ENCODE assay signal across 21 cellular contexts in genomic region chr6:12288211-12288618, GRCh38. TPM values are rescaled to one million over a fixed set of nuclear protein-coding genes. Genes with fewer than 3 reads are reported as not detected.
A peak's percentile ranks its signal among the peaks of the same experiment; 100 is the strongest.
DNase-seq lines count a peak whose midpoint lies in the region; ATAC-seq, FAIRE-seq and TF ChIP-seq lines count a peak whose summit lies in the region.
"Had no signal": no experiment of that assay in that cellular context is flagged by ENCODE, and none has a peak within 500 bp of the region (broad histone marks: within the 10 kb centered on the region; RNA-seq: fewer than 3 reads in every experiment).

No MANE protein-coding gene starts in this region.

- CTCF ChIA-PET in A549 (lab: Yijun Ruan, JAX) (interaction anchor here (0.8 to 3.7 kb wide), 16 partner anchors 10 to 703 kb away, joined by 3 to 25 read pairs (median 6); no protein-coding TSS in a partner anchor), HEK293 (lab: Yijun Ruan, JAX) (interaction anchor here (0.7 to 2.2 kb wide), 7 partner anchors 8 to 322 kb away, joined by 3 to 13 read pairs (median 5); no protein-coding TSS in a partner anchor)
- CTCF ChIA-PET in CD8-positive, alpha-beta memory T cell (lab: Charles Lee) = interaction anchor here (1.0 to 1.7 kb wide), 2 partner anchors 17 to 655 kb away, joined by 3 read pairs; no protein-coding TSS in a partner anchor

- no peak overlapping the region for H2AK5ac ChIP-seq in mesendoderm (ENCODE audit: low read length)

- peak overlapping the region; percentile 92 for H3K4me2 ChIP-seq in A549
- no peak overlapping the region for H3K4me2 ChIP-seq in mesendoderm (ENCODE audit: low read length)

- no peak for TF ChIP-seq RAD21 in A549 (conservative IDR thresholded peaks at IDR 0.05 in 1 of 2, IDR thresholded peaks at IDR 0.05 in 1 of 2)

- H3K4me3 Mint-ChIP-seq in CD8-positive, alpha-beta memory T cell = no peak overlapping the region
- H3K4me3 Mint-ChIP-seq: activated CD8-positive, alpha-beta T cell treated with anti-CD3 and anti-CD28 coated beads, Interleukin-2, amount 10 ng/mL, durations not matched to agents 7 days and 5 days; activated naive CD8-positive, alpha-beta T cell treated with anti-CD3 and anti-CD28 coated beads for 36 hours; mesothelial cell of epicardium; stimulated activated memory B cell treated with anti-CD40 and anti-IgM and Interleukin-4, amounts not matched to agents 10 μg/mL and 1 μg/mL and 100 μg/mL, for 72 hours; WTC11 had no signal

- H3K27me3 Mint-ChIP-seq in CD8-positive, alpha-beta memory T cell = peaks cover 32 to 57% of the 10 kb centered on the region in 2 donors

- no peak overlapping the region for H3K9ac ChIP-seq in mesendoderm (ENCODE audit: low read length)
- H3K9ac ChIP-seq: KMS-11 had no signal

- no peak overlapping the region for H4K8ac ChIP-seq in mesendoderm (ENCODE audit: low read depth, low read length)

- H4K5ac ChIP-seq in mesendoderm (ENCODE audit: low read length) = no peak overlapping the region

- no peak overlapping the region for H3K27ac Mint-ChIP-seq in CD8-positive, alpha-beta memory T cell
- H3K27ac Mint-ChIP-seq: activated CD8-positive, alpha-beta T cell treated with anti-CD3 and anti-CD28 coated beads, Interleukin-2, amount 10 ng/mL, durations not matched to agents 7 days and 5 days; activated naive CD8-positive, alpha-beta T cell treated with anti-CD3 and anti-CD28 coated beads for 36 hours; mesothelial cell of epicardium; stimulated activated memory B cell treated with anti-CD40 and anti-IgM and Interleukin-4, amounts not matched to agents 10 μg/mL and 1 μg/mL and 100 μg/mL, for 72 hours; WTC11 had no signal

- H3K79me1 ChIP-seq in mesendoderm (ENCODE audit: low read length) = no peaks in the 10 kb centered on the region

- peak in 1 of 2 experiments; percentile 75 for DNase-seq in A549 (ENCODE audit: low read depth in 1 of 2, low spot score in 1 of 2)
- DNase-seq in breast epithelium (ENCODE audit: low spot score in 2 of 2) = peak in 1 of 2 donors; percentile 66
- no peak for DNase-seq in mesendoderm
- DNase-seq in CD8-positive, alpha-beta memory T cell = no peak
- DNase-seq in uterus = no peak
- DNase-seq: activated CD8-positive, alpha-beta T cell treated with anti-CD3 and anti-CD28 coated beads, Interleukin-2, amount 10 ng/mL, durations not matched to agents 7 days and 5 days; activated naive CD8-positive, alpha-beta T cell treated with anti-CD3 and anti-CD28 coated beads for 36 hours; activated T-cell treated with anti-CD3 and anti-CD28 coated beads, Interleukin-2, amount 50 U/mL, for 48 hours; brain microvascular endothelial cell; NK-92 treated with Interleukin-12 subunit alpha and Interleukin-12 subunit beta, amount 100 ng/mL, for 24 hours; SHP77; T-helper 2 cell had no signal

- peaks cover 13 to 19% (median 19%) of the 10 kb centered on the region in 3 donors for H3K4me1 Mint-ChIP-seq in CD8-positive, alpha-beta memory T cell

- H2BK5ac ChIP-seq in mesendoderm (ENCODE audit: low read length) = no peak overlapping the region

- no peaks in the 10 kb centered on the region for H3K27me3 ChIP-seq in breast epithelium
- H3K27me3 ChIP-seq in mesendoderm (ENCODE audit: insufficient read depth, low read length, poor library complexity) = no peaks in the 10 kb centered on the region
- H3K27me3 ChIP-seq in CD8-positive, alpha-beta memory T cell (ENCODE audit: insufficient read depth, low read length, poor library complexity, severe bottlenecking) = peaks cover 14% of the 10 kb centered on the region
- H3K27me3 ChIP-seq in uterus = no peaks in the 10 kb centered on the region
- H3K27me3 ChIP-seq: brain microvascular endothelial cell had no signal

- H3K27ac ChIP-seq in A549 (peak overlapping the region; percentile 89 to 95), HEK293 (ENCODE audit: extremely low read depth, low read depth, low read length) (no peak overlapping the region), breast epithelium (peak overlapping the region; percentile 88 to 91), mesendoderm (ENCODE audit: low read depth, low read length) (no peak overlapping the region), uterus (no peak overlapping the region)
- H3K27ac ChIP-seq in CD8-positive, alpha-beta memory T cell (ENCODE audit: low read depth, low read length) = no peak overlapping the region
- H3K27ac ChIP-seq: brain microvascular endothelial cell, KMS-11 had no signal

- H3K79me2 ChIP-seq in mesendoderm (ENCODE audit: control insufficient read depth, insufficient read depth, low read length) = no peaks in the 10 kb centered on the region

- no peak overlapping the region for H3K23ac ChIP-seq in mesendoderm (ENCODE audit: low read length)

- no peak for FAIRE-seq in A549 (lab: Jason Lieb, UNC)
- FAIRE-seq: H1, islet of Langerhans had no signal

- peaks cover 32% of the 10 kb centered on the region for H3K4me1 ChIP-seq in A549
- H3K4me1 ChIP-seq in HEK293 (ENCODE audit: control insufficient read depth, insufficient read depth, low read length) = peaks cover 9% of the 10 kb centered on the region
- H3K4me1 ChIP-seq in breast epithelium = no peaks in the 10 kb centered on the region
- peaks cover 5% of the 10 kb centered on the region for H3K4me1 ChIP-seq in mesendoderm (ENCODE audit: control insufficient read depth, low read depth, low read length)
- H3K4me1 ChIP-seq in CD8-positive, alpha-beta memory T cell (ENCODE audit: insufficient read depth, low read length) = no peaks in the 10 kb centered on the region
- no peaks in the 10 kb centered on the region for H3K4me1 ChIP-seq in uterus

- H3K9me3 ChIP-seq in A549 = no peaks in the 10 kb centered on the region
- H3K9me3 ChIP-seq in HEK293 (ENCODE audit: control insufficient read depth, insufficient read depth, low read depth, low read length) = no peaks in the 10 kb centered on the region
- H3K9me3 ChIP-seq in breast epithelium = no peaks in the 10 kb centered on the region
- H3K9me3 ChIP-seq in CD8-positive, alpha-beta memory T cell (ENCODE audit: low read length) = no peaks in the 10 kb centered on the region
- H3K9me3 ChIP-seq in uterus = no peaks in the 10 kb centered on the region

- H3K4me3 ChIP-seq in A549 = peak overlapping the region; percentile 81
- no peak overlapping the region for H3K4me3 ChIP-seq in HEK293 (ENCODE audit: low read depth, low read length)
- H3K4me3 ChIP-seq in breast epithelium = peak overlapping the region in 2 of 3 donors; percentile 51 to 61
- H3K4me3 ChIP-seq in mesendoderm (ENCODE audit: low read length) = no peak overlapping the region
- H3K4me3 ChIP-seq in CD8-positive, alpha-beta memory T cell (ENCODE audit: low read length) = no peak overlapping the region
- no peak overlapping the region for H3K4me3 ChIP-seq in uterus

- no peak overlapping the region for H3K4ac ChIP-seq in mesendoderm (ENCODE audit: low read depth, low read length)

- H3K9me3 Mint-ChIP-seq in CD8-positive, alpha-beta memory T cell = no peaks in the 10 kb centered on the region
- H3K9me3 Mint-ChIP-seq: activated naive CD8-positive, alpha-beta T cell treated with anti-CD3 and anti-CD28 coated beads for 36 hours; mesothelial cell of epicardium; stimulated activated memory B cell treated with anti-CD40 and anti-IgM and Interleukin-4, amounts not matched to agents 10 μg/mL and 1 μg/mL and 100 μg/mL, for 72 hours; WTC11 had no signal

- TF ChIP-seq CTCF in A549 (IDR thresholded peaks at IDR 0.05) (no peak), HEK293 (tag by site-specific recombination; IDR thresholded peaks at IDR 0.05) (no peak), breast epithelium (IDR thresholded peaks at IDR 0.05) (no peak), uterus (IDR thresholded peaks at IDR 0.05) (no peak)

- peak; percentile 32 to 44 for ATAC-seq in A549
- ATAC-seq in GM19023 (IDR thresholded peaks at IDR 0.05; ENCODE audit: unreplicated experiment) = no peak
- no peak for ATAC-seq in GM21717 (IDR thresholded peaks at IDR 0.05; ENCODE audit: unreplicated experiment)
- ATAC-seq: activated CD8-positive, alpha-beta T cell treated with anti-CD3 and anti-CD28 coated beads, Interleukin-2, amount 10 ng/mL, durations not matched to agents 7 days and 5 days; stimulated activated memory B cell treated with anti-CD40 and anti-IgM and Interleukin-4, amounts not matched to agents 10 μg/mL and 1 μg/mL and 100 μg/mL, for 72 hours; WTC11 had no signal

- H2BK120ac ChIP-seq in mesendoderm (ENCODE audit: low read depth, low read length) = no peak overlapping the region

- no peak overlapping the region for H2BK15ac ChIP-seq in mesendoderm (replicated peaks; ENCODE audit: low read depth)

- TF ChIP-seq EP300 in A549 (IDR thresholded peaks at IDR 0.05) = no peak

- TF ChIP-seq POLR2A in A549 (IDR thresholded peaks at IDR 0.05; ENCODE audit: low read length) = no peak
- no peak for TF ChIP-seq POLR2A in breast epithelium (IDR thresholded peaks at IDR 0.05)
- TF ChIP-seq POLR2A in uterus (IDR thresholded peaks at IDR 0.05) = no peak

- no peaks in the 10 kb centered on the region for H3K36me3 ChIP-seq in HEK293 (ENCODE audit: control insufficient read depth in 2 of 2, insufficient read depth in 1 of 2, low read length in 2 of 2)
- no peaks in the 10 kb centered on the region for H3K36me3 ChIP-seq in breast epithelium
- no peaks in the 10 kb centered on the region for H3K36me3 ChIP-seq in mesendoderm (ENCODE audit: control insufficient read depth, insufficient read depth, low read length)
- no peaks in the 10 kb centered on the region for H3K36me3 ChIP-seq in CD8-positive, alpha-beta memory T cell (ENCODE audit: insufficient read depth, low read length)
- no peaks in the 10 kb centered on the region for H3K36me3 ChIP-seq in uterus

- peak overlapping the region; percentile 69 for H3K18ac ChIP-seq in mesendoderm (ENCODE audit: low read length)

- H3K36me3 Mint-ChIP-seq in CD8-positive, alpha-beta memory T cell = no peaks in the 10 kb centered on the region
- H3K36me3 Mint-ChIP-seq: activated naive CD8-positive, alpha-beta T cell treated with anti-CD3 and anti-CD28 coated beads for 36 hours; mesothelial cell of epicardium; stimulated activated memory B cell treated with anti-CD40 and anti-IgM and Interleukin-4, amounts not matched to agents 10 μg/mL and 1 μg/mL and 100 μg/mL, for 72 hours; WTC11 had no signal

- POLR2A ChIA-PET in A549 (lab: Yijun Ruan, JAX) (interaction anchor here (1.0 kb wide), 1 partner anchor 11 kb away, joined by 3 read pairs; no protein-coding TSS in a partner anchor), HEK293 (lab: Yijun Ruan, JAX) (no interaction called here)
- POLR2A ChIA-PET in CD8-positive, alpha-beta memory T cell (lab: Charles Lee) = no interaction called here

- intact Hi-C loops in breast epithelium (cut with DNase I; ENCODE audit: low total_unique reads) (no loop called here), uterus (cut with DNase I; ENCODE audit: low total_unique reads) (no loop called here)

- no peak overlapping the region for H3K56ac ChIP-seq in mesendoderm (ENCODE audit: low read length)

- 0% methylated on average over 5 of the region's 13 CpGs for WGBS in A549 (ENCODE audit: missing lambda C conversion rate)
- no CpG with 5 or more reads among the region's 13 CpGs for WGBS in mesendoderm (ENCODE audit: extremely low coverage, insufficient coverage, low lambda C conversion rate)

RNA-seq across cellular contexts. Expression of gene EDN1, which starts 1.9 kb away (rescaled TPM):
- 67.1 and 87.4 TPM in 2 replicates for polyA plus RNA-seq in A549 (2011; rRNA removed)
- polyA plus RNA-seq in A549 (2012; cell fraction: cytosol; rRNA removed) = 41.2 and 42.5 TPM in 2 replicates
- 54.7 and 61.3 TPM in 2 replicates for polyA plus RNA-seq in A549 (2012; cell fraction: nucleus; rRNA removed)
- polyA plus RNA-seq in A549 (2017; fragmentation: RNase III; extraction: RNeasy Plus Mini Kit Qiagen cat#74134 plus additional on column Dnase treatment) = 33.2 to 34.3 TPM (median 33.5 TPM) in 3 replicates
- 40.1 and 44.8 TPM in 2 replicates for polyA minus RNA-seq in A549 (2011; rRNA and poly(A)+ RNA removed)
- total RNA-seq in breast epithelium = 10 to 100 TPM; 11.5 to 51.7 (median 36.8) TPM
- polyA plus RNA-seq in mesendoderm (2013, experiment 1 of 2) = 1.9 TPM
- 2.0 TPM for polyA plus RNA-seq in mesendoderm (2013, experiment 2 of 2)
- under 1 TPM in 1 of 2 experiments, not detected in 1; 0.11 TPM for total RNA-seq in CD8-positive, alpha-beta memory T cell
- polyA plus RNA-seq in CD8-positive, alpha-beta memory T cell = not detected
- 10 to 100 TPM in 2 of 4 donors, 1 to 10 TPM in 2; 2.8 to 13.8 (median 7.7) TPM for total RNA-seq in uterus
- total RNA-seq: activated CD8-positive, alpha-beta T cell treated with anti-CD3 and anti-CD28 coated beads, Interleukin-2, amount 10 ng/mL, durations not matched to agents 7 days and 5 days; activated naive CD8-positive, alpha-beta T cell treated with anti-CD3 and anti-CD28 coated beads for 36 hours had no signal

Comparison
In these comparisons a context has a peak if more than half of its experiments do, and no peak if none do; other contexts are left out.
1. ATAC-seq: peak in A549 (2 of 2); none in GM19023 (single experiment) and GM21717 (single experiment).
2. H3K27ac ChIP-seq: peak in A549 (2 of 2) and breast epithelium (2 of 2); none in HEK293 (single experiment), mesendoderm (single experiment), CD8-positive, alpha-beta memory T cell (single experiment) and uterus (0 of 2).
3. H3K4me3 ChIP-seq: peak in A549 (single experiment) and breast epithelium (2 of 3); none in HEK293 (single experiment), mesendoderm (single experiment), CD8-positive, alpha-beta memory T cell (single experiment) and uterus (0 of 2).